8 cellular contexts compared by ENCODE assay signal in the genomic region with DNA sequence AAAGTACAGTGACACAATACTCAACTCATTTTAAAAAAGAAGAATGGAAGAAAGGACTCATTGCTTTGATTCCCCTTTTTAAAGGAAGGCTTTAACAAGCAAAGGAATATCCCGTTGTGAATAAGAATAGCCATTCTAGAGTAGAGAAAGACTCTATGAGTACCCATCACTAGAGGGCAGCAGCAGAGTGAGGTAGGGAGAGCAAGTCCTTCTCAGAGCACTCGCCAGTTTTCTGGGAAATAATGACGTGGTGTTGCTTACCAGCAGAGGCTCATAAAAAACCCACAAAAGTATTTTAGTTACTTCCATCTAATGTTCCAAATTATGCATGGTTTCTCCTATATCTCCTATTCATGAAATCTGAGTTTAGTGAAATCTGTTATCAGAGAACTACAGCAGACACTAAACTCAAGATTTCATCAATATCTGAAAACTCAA.
DNase-seq lines count a peak whose midpoint lies in the region; ATAC-seq and TF ChIP-seq lines count a peak whose summit lies in the region.

No MANE protein-coding gene starts in this region.

- H3K9me2 ChIP-seq in Karpas-422 (replicated peaks; ENCODE audit: insufficient read depth, low read length) = no peaks in the 10 kb centered on the region

- H3K4me1 Mint-ChIP-seq in activated T-helper 1 cell treated with anti-CD3 and anti-CD28 coated beads, Interleukin-12 subunit alpha, Interleukin-12 subunit beta, Interleukin-2, Interleukin-4 antibody, amounts not matched to agents 30 ng/mL and 10 ng/mL and 1 ng/mL, durations not matched to agents 14 hours and 24 hours and 36 hours (ENCODE audit: low read depth) = peaks cover 23% of the 10 kb centered on the region

- H4K20me1 ChIP-seq in Karpas-422 (ENCODE audit: insufficient read depth, low read depth, low read length) = no peaks in the 10 kb centered on the region

- H3K4me1 ChIP-seq in Karpas-422 (ENCODE audit: low read length) (no peaks in the 10 kb centered on the region), Panc1 (ENCODE audit: control insufficient read depth, insufficient read depth, low read length) (no peaks in the 10 kb centered on the region; the same call in 1 of the 2 replicates), testis (no peaks in the 10 kb centered on the region)

- POLR2A ChIA-PET in Panc1 (lab: Charles Lee) = no interaction called here

- no peaks in the 10 kb centered on the region for H3K9me3 Mint-ChIP-seq in activated T-helper 1 cell treated with anti-CD3 and anti-CD28 coated beads, Interleukin-12 subunit alpha, Interleukin-12 subunit beta, Interleukin-2, Interleukin-4 antibody, amounts not matched to agents 30 ng/mL and 10 ng/mL and 1 ng/mL, durations not matched to agents 14 hours and 24 hours and 36 hours

- H3K9ac ChIP-seq in Karpas-422 (ENCODE audit: low read length) = no peak overlapping the region

- peak overlapping the region; percentile 51 for H3K27ac Mint-ChIP-seq in activated T-helper 1 cell treated with anti-CD3 and anti-CD28 coated beads, Interleukin-12 subunit alpha, Interleukin-12 subunit beta, Interleukin-2, Interleukin-4 antibody, amounts not matched to agents 30 ng/mL and 10 ng/mL and 1 ng/mL, durations not matched to agents 14 hours and 24 hours and 36 hours

- BruUV-seq in Panc1 (replicated peaks; lab: Mats Ljungman, UMichigan) = no TSS peak

- DNase-seq in DMS153 (lab: John Stamatoyannopoulos, UW) (peak; percentile 74), Karpas-422 (peak; percentile 88), Panc1 (ENCODE audit: low read depth, low spot score) (peak; percentile 56), fibroblast of pulmonary artery (ENCODE audit: low read depth) (peak; percentile 92), non-pigmented ciliary epithelial cell (ENCODE audit: low read depth) (peak; percentile 68), testis (peak; percentile 82)
- DNase-seq in activated T-helper 1 cell treated with anti-CD3 and anti-CD28 coated beads, Interleukin-12 subunit alpha, Interleukin-12 subunit beta, Interleukin-2, Interleukin-4 antibody, amounts not matched to agents 30 ng/mL and 10 ng/mL and 1 ng/mL, durations not matched to agents 14 hours and 24 hours and 36 hours (ENCODE audit: low spot score) = peak; percentile 66

- TF ChIP-seq CTCF in Panc1 (IDR thresholded peaks at IDR 0.05) (peak; percentile 83), fibroblast of pulmonary artery (IDR thresholded peaks at IDR 0.05; ENCODE audit: low read length, missing control alignments) (peak; percentile 95), testis (IDR thresholded peaks at IDR 0.05) (peak; percentile 52 to 72 (median 64))

- H3K36me3 ChIP-seq in Karpas-422 (ENCODE audit: insufficient read depth, low read length) (peaks cover 75% of the 10 kb centered on the region), Panc1 (ENCODE audit: control insufficient read depth, insufficient read depth, low read length) (peaks cover 74% of the 10 kb centered on the region), testis (ENCODE audit: low read depth, missing control alignments) (no peaks in the 10 kb centered on the region)

- peaks cover 7% of the 10 kb centered on the region for H3K79me2 ChIP-seq in Karpas-422 (ENCODE audit: low read length)

- H3K4me3 Mint-ChIP-seq in activated T-helper 1 cell treated with anti-CD3 and anti-CD28 coated beads, Interleukin-12 subunit alpha, Interleukin-12 subunit beta, Interleukin-2, Interleukin-4 antibody, amounts not matched to agents 30 ng/mL and 10 ng/mL and 1 ng/mL, durations not matched to agents 14 hours and 24 hours and 36 hours = no peak overlapping the region

- no peaks in the 10 kb centered on the region for H3K27me3 Mint-ChIP-seq in activated T-helper 1 cell treated with anti-CD3 and anti-CD28 coated beads, Interleukin-12 subunit alpha, Interleukin-12 subunit beta, Interleukin-2, Interleukin-4 antibody, amounts not matched to agents 30 ng/mL and 10 ng/mL and 1 ng/mL, durations not matched to agents 14 hours and 24 hours and 36 hours (ENCODE audit: insufficient read depth)

- intact Hi-C loops in Panc1 (cut with micrococcal nuclease; ENCODE audit: unreplicated experiment) (loop anchor here (1.0 to 5.0 kb wide), 3 partner anchors 72 to 1447 kb away; no protein-coding TSS in a partner anchor), testis (cut with DNase I; ENCODE audit: low total_unique reads) (loop anchor here (5.0 kb wide), 1 partner anchor 137 kb away; no protein-coding TSS in a partner anchor)
- intact Hi-C loops in activated T-helper 1 cell treated with anti-CD3 and anti-CD28 coated beads, Interleukin-12 subunit alpha, Interleukin-12 subunit beta, Interleukin-2, Interleukin-4 antibody, amounts not matched to agents 30 ng/mL and 10 ng/mL and 1 ng/mL, durations not matched to agents 14 hours and 24 hours and 36 hours (cut with micrococcal nuclease) = loop anchor here (1.0 to 10.0 kb wide), 7 partner anchors 11 to 1444 kb away; no protein-coding TSS in a partner anchor

- CTCF ChIA-PET in Panc1 (lab: Charles Lee) = interaction anchor here (0.6 kb wide), 1 partner anchor 1678 kb away, joined by 3 read pairs; a partner anchor contains a TSS

- H3K27me3 ChIP-seq in Karpas-422 (ENCODE audit: low read length) (no peaks in the 10 kb centered on the region), Panc1 (ENCODE audit: control insufficient read depth, insufficient read depth, low read length) (no peaks in the 10 kb centered on the region), testis (no peaks in the 10 kb centered on the region)

- H3K4me2 ChIP-seq in Karpas-422 (ENCODE audit: low read depth, low read length, poor library complexity, severe bottlenecking) = no peak overlapping the region

- H3K4me3 ChIP-seq in Karpas-422 (ENCODE audit: low read length) = no peak overlapping the region
- no peak overlapping the region for H3K4me3 ChIP-seq in Panc1 (ENCODE audit: low read depth in 2 of 2, low read length in 2 of 2)
- H3K4me3 ChIP-seq in fibroblast of pulmonary artery (replicated peaks; ENCODE audit: low read depth, low read length) = no peak overlapping the region
- no peak overlapping the region for H3K4me3 ChIP-seq in testis

- no peak overlapping the region for H2AFZ ChIP-seq in Karpas-422 (ENCODE audit: low read length)

- WGBS in testis, 2 donors = 25 to 30% methylated on average over 3 of the region's 3 CpGs

- no peak overlapping the region for H3K27ac ChIP-seq in Karpas-422 (ENCODE audit: low read length)
- H3K27ac ChIP-seq in Panc1 (ENCODE audit: low read length) = no peak overlapping the region
- H3K27ac ChIP-seq in testis = no peak overlapping the region

- H3K9me3 ChIP-seq in Karpas-422 (ENCODE audit: low read length) (no peaks in the 10 kb centered on the region), Panc1 (ENCODE audit: control insufficient read depth, insufficient read depth, low read depth, low read length) (no peaks in the 10 kb centered on the region), testis (no peaks in the 10 kb centered on the region)

- ATAC-seq in GM21515 (IDR thresholded peaks at IDR 0.05; ENCODE audit: unreplicated experiment) (peak; percentile 94), Panc1 (peak; percentile 96)

- in situ Hi-C loops in Panc1 (cut with HindIII; ENCODE audit: low pct_unique_long_range_greater_than_20kb, low sequenced_read_pairs) = no loop called here

- no peak for TF ChIP-seq POLR2A in testis (IDR thresholded peaks at IDR 0.05)

- H3K36me3 Mint-ChIP-seq in activated T-helper 1 cell treated with anti-CD3 and anti-CD28 coated beads, Interleukin-12 subunit alpha, Interleukin-12 subunit beta, Interleukin-2, Interleukin-4 antibody, amounts not matched to agents 30 ng/mL and 10 ng/mL and 1 ng/mL, durations not matched to agents 14 hours and 24 hours and 36 hours (ENCODE audit: low read depth) = peaks cover 24% of the 10 kb centered on the region
